ENCODE assay signal across 20 cellular contexts in genomic region chr5:39533749-39534148, GRCh38.
DNase-seq lines count a peak whose midpoint lies in the region; FAIRE-seq and TF ChIP-seq lines count a peak whose summit lies in the region.
"Had no signal": no experiment of that assay in that cellular context is flagged by ENCODE, and none has a peak within 500 bp of the region (broad histone marks: within the 10 kb centered on the region; RNA-seq: fewer than 3 reads in every experiment).

No MANE protein-coding gene starts in this region.

- H3K4me2 ChIP-seq in MM.1S (ENCODE audit: low read depth, low read length), result no peak overlapping the region
- H3K4me2 ChIP-seq: A549 had no signal

- H2AFZ ChIP-seq in MM.1S (ENCODE audit: low read length), result no peak overlapping the region

- FAIRE-seq in RCC 7860 (lab: Jason Lieb, UNC), result no peak
- FAIRE-seq: A549, D721Med, G401.6, GM12891 had no signal

- intact Hi-C loops in esophagus muscularis mucosa (cut with DNase I), result no loop called here

- no peak for TF ChIP-seq CTCF in MM.1S (IDR thresholded peaks at IDR 0.05; ENCODE audit: low read length)
- TF ChIP-seq CTCF in mesothelial cell of epicardium (IDR thresholded peaks at IDR 0.05; ENCODE audit: unreplicated experiment), result no peak
- no peak for TF ChIP-seq CTCF in type B pancreatic cell (conservative IDR thresholded peaks at IDR 0.05)
- no peak for TF ChIP-seq CTCF in esophagus muscularis mucosa (IDR thresholded peaks at IDR 0.05)

- no peaks in the 10 kb centered on the region for H3F3A ChIP-seq in MM.1S (ENCODE audit: insufficient read depth, low read length)

- no peak overlapping the region for H3K4me3 Mint-ChIP-seq in mesothelial cell of epicardium
- H3K4me3 Mint-ChIP-seq in type B pancreatic cell, result peak overlapping the region; percentile 16
- H3K4me3 Mint-ChIP-seq in immature natural killer cell, result no peak overlapping the region
- H3K4me3 Mint-ChIP-seq: CD4-positive, alpha-beta memory T cell; HFFc6 had no signal

- H3K4me1 ChIP-seq in MM.1S (ENCODE audit: low read length) (no peaks in the 10 kb centered on the region), esophagus muscularis mucosa (peaks cover 0 to 14% (median 6%) of the 10 kb centered on the region in 4 donors)
- H3K4me1 ChIP-seq: A549, BE2C had no signal

- H3K27ac Mint-ChIP-seq in mesothelial cell of epicardium (peak overlapping the region; percentile 83), type B pancreatic cell (peak overlapping the region; percentile 74), immature natural killer cell (no peak overlapping the region)
- H3K27ac Mint-ChIP-seq: CD4-positive, alpha-beta memory T cell; HFFc6 had no signal

- TF ChIP-seq POLR2A in esophagus muscularis mucosa (IDR thresholded peaks at IDR 0.05; ENCODE audit: low read depth), result no peak

- H3K36me3 ChIP-seq in MM.1S (replicated peaks; ENCODE audit: insufficient read depth, low read length) (no peaks in the 10 kb centered on the region), esophagus muscularis mucosa (no peaks in the 10 kb centered on the region)
- H3K36me3 ChIP-seq: BE2C had no signal

- DNase-seq in MM.1S (peak; percentile 46), dermis blood vessel endothelial cell (peak; percentile 72), mesothelial cell of epicardium (ENCODE audit: low spot score in 2 of 2, unreplicated experiment in 2 of 2) (no peak), type B pancreatic cell (ENCODE audit: extremely low spot score, unreplicated experiment) (no peak), immature natural killer cell (no peak), esophagus muscularis mucosa (ENCODE audit: extremely low spot score) (no peak), RCC 7860 (ENCODE audit: low spot score) (no peak)
- DNase-seq: BE2C; CD4-positive, alpha-beta memory T cell; DMS153; DMS79 treated with DMSO at 0.1 percent for 48 hours; EL; HCEC 1CT; HFFc6 had no signal

- H3K36me3 Mint-ChIP-seq in mesothelial cell of epicardium (no peaks in the 10 kb centered on the region), type B pancreatic cell (no peaks in the 10 kb centered on the region), immature natural killer cell (peaks cover 0 to 4% (median 0%) of the 10 kb centered on the region in 3 donors)
- H3K36me3 Mint-ChIP-seq: CD4-positive, alpha-beta memory T cell had no signal

- no peak overlapping the region for H3K9ac ChIP-seq in MM.1S (ENCODE audit: low read length)

- H3K9me3 Mint-ChIP-seq in mesothelial cell of epicardium, result no peaks in the 10 kb centered on the region
- H3K9me3 Mint-ChIP-seq in type B pancreatic cell, result no peaks in the 10 kb centered on the region
- no peaks in the 10 kb centered on the region for H3K9me3 Mint-ChIP-seq in immature natural killer cell
- H3K9me3 Mint-ChIP-seq: CD4-positive, alpha-beta memory T cell; HFFc6 had no signal

- no peaks in the 10 kb centered on the region for H4K20me1 ChIP-seq in MM.1S (ENCODE audit: insufficient read depth, low read length)

- H3K27me3 Mint-ChIP-seq in mesothelial cell of epicardium (ENCODE audit: low read depth), result no peaks in the 10 kb centered on the region
- no peaks in the 10 kb centered on the region for H3K27me3 Mint-ChIP-seq in type B pancreatic cell
- peaks cover 0 to 8% (median 7%) of the 10 kb centered on the region in 3 donors for H3K27me3 Mint-ChIP-seq in immature natural killer cell (ENCODE audit: low read depth in 3 of 3)

- peaks cover 58% of the 10 kb centered on the region for H3K4me1 Mint-ChIP-seq in mesothelial cell of epicardium
- H3K4me1 Mint-ChIP-seq in type B pancreatic cell (ENCODE audit: unreplicated experiment), result peaks cover 28% of the 10 kb centered on the region
- no peaks in the 10 kb centered on the region for H3K4me1 Mint-ChIP-seq in immature natural killer cell
- H3K4me1 Mint-ChIP-seq: CD4-positive, alpha-beta memory T cell had no signal

- H3K9me2 ChIP-seq in MM.1S (replicated peaks; ENCODE audit: insufficient read depth, low read length), result no peaks in the 10 kb centered on the region

- TF ChIP-seq EP300 in esophagus muscularis mucosa (IDR thresholded peaks at IDR 0.05), result no peak

- H3K4me3 ChIP-seq in MM.1S (ENCODE audit: low read length) (no peak overlapping the region), esophagus muscularis mucosa (no peak overlapping the region)
- H3K4me3 ChIP-seq: A549 had no signal

- H3K79me2 ChIP-seq in MM.1S (ENCODE audit: low read length), result no peaks in the 10 kb centered on the region

- 35% methylated on average over 3 of the region's 3 CpGs for WGBS in esophagus muscularis mucosa

- H3K27me3 ChIP-seq in MM.1S (replicated peaks; ENCODE audit: insufficient read depth, low read length) (no peaks in the 10 kb centered on the region), esophagus muscularis mucosa (no peaks in the 10 kb centered on the region)
- H3K27me3 ChIP-seq: BE2C had no signal

- H3K27ac ChIP-seq in MM.1S (ENCODE audit: low read length) (no peak overlapping the region), esophagus muscularis mucosa (replicated peaks in 1 of 4) (no peak overlapping the region)
- H3K27ac ChIP-seq: A549, C4-2B, HL-60 had no signal

- H3K9me3 ChIP-seq in MM.1S (replicated peaks; ENCODE audit: insufficient read depth, low read length) (no peaks in the 10 kb centered on the region), esophagus muscularis mucosa (no peaks in the 10 kb centered on the region)
- H3K9me3 ChIP-seq: A549, BE2C had no signal

Comparison
In these comparisons a context has a peak if more than half of its experiments do, and no peak if none do; other contexts are left out.
1. DNase-seq: peak in MM.1S (single experiment) and dermis blood vessel endothelial cell (single experiment); none in mesothelial cell of epicardium (0 of 2), type B pancreatic cell (single experiment), immature natural killer cell (0 of 3), esophagus muscularis mucosa (single experiment) and RCC 7860 (single experiment).
2. H3K27ac Mint-ChIP-seq: peak in mesothelial cell of epicardium (single experiment) and type B pancreatic cell (single experiment); none in immature natural killer cell (0 of 6).